23 cellular contexts compared by ENCODE assay signal in the genomic region with DNA sequence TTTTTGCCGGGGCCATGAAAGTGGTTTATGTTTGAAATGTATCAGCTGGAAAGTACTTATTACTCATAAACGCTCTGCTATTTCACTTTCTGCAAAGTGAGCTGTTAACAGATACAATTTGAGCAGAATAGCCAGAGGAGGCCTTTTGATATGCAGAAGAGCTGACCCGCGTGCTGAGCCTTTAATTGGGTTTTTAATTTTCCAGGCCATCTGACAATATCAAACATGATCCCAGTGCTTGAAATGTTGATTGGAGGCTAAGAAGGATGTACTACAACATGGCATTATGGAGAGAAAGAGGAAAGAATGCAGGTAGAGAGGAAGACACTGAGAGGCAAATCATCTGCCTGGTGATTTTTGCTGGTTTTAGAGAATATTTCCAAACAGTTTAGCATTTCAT.
"Had no signal": no experiment of that assay in that cellular context is flagged by ENCODE, and none has a peak within 500 bp of the region (broad histone marks: within the 10 kb centered on the region; RNA-seq: fewer than 3 reads in every experiment).

No MANE protein-coding gene starts in this region.

- H3K36me3 ChIP-seq: esophagus squamous epithelium, heart right ventricle, left lung, prostate gland, sigmoid colon, tibial artery had no signal

- DNase-seq: cortex of kidney; effector memory CD8-positive, alpha-beta T cell; erythroblast; esophagus squamous epithelium; foreskin melanocyte; glutamatergic neuron; heart right ventricle; hippocampal formation; left cardiac atrium; left lung; mesenchymal stem cell; mucosa of descending colon; naive B cell; nucleus accumbens; right cardiac atrium; sigmoid colon; stimulated activated CD4-positive, alpha-beta T cell treated with anti-CD3 and anti-CD28 coated beads, Interleukin-2, amount 100 ng/mL, for 24 hours; stimulated activated CD4-positive, alpha-beta T cell treated with anti-CD3 and anti-CD28 coated beads, Interleukin-4, amount 100 ng/mL, for 4 hours; stimulated activated naive CD8-positive, alpha-beta T cell treated with anti-CD3 and anti-CD28 coated beads, Interleukin-15, Interleukin-2, amounts not matched to agents 100 U/mL and 50 U/mL, for 24 hours; substantia nigra; testis; tibial artery had no signal

- H3K9me3 ChIP-seq: esophagus squamous epithelium, heart right ventricle, left lung, prostate gland, testis, tibial artery had no signal

- H3K4me3 ChIP-seq: esophagus squamous epithelium, heart right ventricle, left lung, mucosa of descending colon, prostate gland, sigmoid colon, testis, tibial artery had no signal

- H3K4me1 ChIP-seq: esophagus squamous epithelium, heart right ventricle, left lung, prostate gland, sigmoid colon, testis, tibial artery had no signal

- H3K27ac ChIP-seq: esophagus squamous epithelium, heart right ventricle, left lung, prostate gland, sigmoid colon, testis, tibial artery had no signal

- H3K27me3 ChIP-seq: esophagus squamous epithelium, heart right ventricle, left lung, sigmoid colon, testis, tibial artery had no signal
